Comparison of ENCODE assay signal across 8 cellular contexts in the genomic region with DNA sequence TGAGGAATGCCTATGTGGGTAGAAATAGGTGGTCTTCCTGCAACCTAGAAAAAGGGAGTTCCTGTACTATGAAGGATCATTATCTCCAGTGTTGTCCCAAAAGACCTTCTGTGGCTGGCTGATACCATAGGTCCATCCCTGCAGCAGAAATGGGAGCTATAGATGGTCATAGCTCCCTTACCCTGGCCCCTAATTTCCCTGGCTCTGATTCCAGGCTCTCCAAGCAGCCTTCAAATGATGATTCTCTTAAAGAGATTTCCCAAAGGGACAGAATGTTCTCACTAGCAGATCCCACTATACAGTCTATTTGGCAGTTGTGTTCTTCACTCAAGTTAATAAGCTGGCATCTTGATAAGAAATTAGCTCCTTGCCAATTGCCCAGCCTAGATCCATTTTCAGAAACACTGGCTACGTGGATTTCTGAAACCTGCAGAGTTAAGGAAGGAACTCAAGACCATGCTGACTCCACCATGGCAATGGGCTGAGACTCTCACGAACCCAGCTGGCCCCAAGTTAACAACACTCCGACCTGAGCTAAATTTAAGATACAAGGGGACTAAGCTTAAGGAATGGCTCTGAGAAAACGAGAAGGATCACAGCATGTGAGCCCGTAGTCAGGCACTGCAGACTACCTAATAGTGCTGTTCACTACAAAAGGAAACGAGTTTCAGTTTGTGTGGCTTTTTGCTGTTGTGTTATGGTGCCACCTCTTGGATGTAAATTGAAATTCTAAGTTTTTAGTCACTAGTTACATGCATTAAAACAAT. TPM values are rescaled to one million over a fixed set of nuclear protein-coding genes. Genes with fewer than 3 reads are reported as not detected.
DNase-seq lines count a peak whose midpoint lies in the region; ATAC-seq, FAIRE-seq and TF ChIP-seq lines count a peak whose summit lies in the region.

No MANE protein-coding gene starts in this region.

- no peaks in the 10 kb centered on the region for H3K27me3 Mint-ChIP-seq in activated T-helper 2 cell treated with anti-CD3 and anti-CD28 coated beads, Interferon-gamma antibody, Interleukin-2, Interleukin-4, amounts not matched to agents 10 μg/mL and 5 μg/mL and 100 μg/mL, durations not matched to agents 14 hours and 24 hours and 36 hours (ENCODE audit: low read depth)

- H3K27ac Mint-ChIP-seq in activated T-helper 2 cell treated with anti-CD3 and anti-CD28 coated beads, Interferon-gamma antibody, Interleukin-2, Interleukin-4, amounts not matched to agents 10 μg/mL and 5 μg/mL and 100 μg/mL, durations not matched to agents 14 hours and 24 hours and 36 hours = no peak overlapping the region

- H3K36me3 ChIP-seq in trophoblast cell (ENCODE audit: control insufficient read depth in 1 of 2, insufficient read depth in 2 of 2, low read length in 2 of 2) = no peaks in the 10 kb centered on the region

- H3K4me1 Mint-ChIP-seq in activated T-helper 2 cell treated with anti-CD3 and anti-CD28 coated beads, Interferon-gamma antibody, Interleukin-2, Interleukin-4, amounts not matched to agents 10 μg/mL and 5 μg/mL and 100 μg/mL, durations not matched to agents 14 hours and 24 hours and 36 hours (ENCODE audit: low read depth) = peaks cover 8% of the 10 kb centered on the region

- H2BK12ac ChIP-seq in trophoblast cell (ENCODE audit: low read length) = no peak overlapping the region

- H3K79me1 ChIP-seq in trophoblast cell (ENCODE audit: low read length) = no peaks in the 10 kb centered on the region

- no peak overlapping the region for H3K23ac ChIP-seq in trophoblast cell (ENCODE audit: low read length)

- H2BK120ac ChIP-seq in trophoblast cell (ENCODE audit: insufficient read depth, low read length, poor library complexity) = no peak overlapping the region

- intact Hi-C loops in activated T-helper 2 cell treated with anti-CD3 and anti-CD28 coated beads, Interferon-gamma antibody, Interleukin-2, Interleukin-4, amounts not matched to agents 10 μg/mL and 5 μg/mL and 100 μg/mL, durations not matched to agents 14 hours and 24 hours and 36 hours (cut with micrococcal nuclease) = loop anchor here (1.0 kb wide), 1 partner anchor 151 kb away; no protein-coding TSS in a partner anchor

- WGBS in trophoblast cell (ENCODE audit: extremely low coverage, insufficient coverage, insufficient read length) = no CpG with 5 or more reads among the region's 6 CpGs

- no peak overlapping the region for H3K18ac ChIP-seq in trophoblast cell (ENCODE audit: low read length)

- in situ Hi-C loops in GM13976 (cut with MboI; ENCODE audit: low sequenced_read_pairs, unreplicated experiment) = loop anchor here (10.0 kb wide), 1 partner anchor 465 kb away; no protein-coding TSS in a partner anchor

- DNase-seq in AML-193 (lab: John Stamatoyannopoulos, UW) (peak; percentile 72 to 77), GM13976 (ENCODE audit: low spot score) (peak; percentile 72), NCI-H748 treated with DMSO at 0.1 percent for 48 hours (lab: John Stamatoyannopoulos, UW) (peak; percentile 22), frontal cortex (ENCODE audit: low spot score in 2 of 2) (peak; percentile 55 to 57), trophoblast cell (peak; percentile 8 to 64), 8988T (no peak)
- DNase-seq in activated T-helper 2 cell treated with anti-CD3 and anti-CD28 coated beads, Interferon-gamma antibody, Interleukin-2, Interleukin-4, amounts not matched to agents 10 μg/mL and 5 μg/mL and 100 μg/mL, durations not matched to agents 14 hours and 24 hours and 36 hours (ENCODE audit: low spot score) = peak; percentile 23

- no peak overlapping the region for H3K9ac ChIP-seq in trophoblast cell (ENCODE audit: low read length)

- no peak overlapping the region for H3K4ac ChIP-seq in trophoblast cell (ENCODE audit: low read depth, low read length)

- H3K4me3 ChIP-seq in trophoblast cell (ENCODE audit: low read depth, low read length) = no peak overlapping the region

- no peaks in the 10 kb centered on the region for H3K9me3 Mint-ChIP-seq in activated T-helper 2 cell treated with anti-CD3 and anti-CD28 coated beads, Interferon-gamma antibody, Interleukin-2, Interleukin-4, amounts not matched to agents 10 μg/mL and 5 μg/mL and 100 μg/mL, durations not matched to agents 14 hours and 24 hours and 36 hours

- peak overlapping the region; percentile 46 for H3K4me3 Mint-ChIP-seq in activated T-helper 2 cell treated with anti-CD3 and anti-CD28 coated beads, Interferon-gamma antibody, Interleukin-2, Interleukin-4, amounts not matched to agents 10 μg/mL and 5 μg/mL and 100 μg/mL, durations not matched to agents 14 hours and 24 hours and 36 hours (ENCODE audit: low read depth)

- H4K12ac ChIP-seq in trophoblast cell (ENCODE audit: low read depth, low read length) = no peak overlapping the region

- no peaks in the 10 kb centered on the region for H3K27me3 ChIP-seq in trophoblast cell (ENCODE audit: insufficient read depth, low read length)

- H3K4me1 ChIP-seq in trophoblast cell (ENCODE audit: control insufficient read depth in 1 of 2, insufficient read depth in 2 of 2, low read length in 2 of 2) = no peaks in the 10 kb centered on the region

- ATAC-seq in HG03060 (IDR thresholded peaks at IDR 0.05; ENCODE audit: low read depth, unreplicated experiment) = peak; percentile 65

- H3K14ac ChIP-seq in trophoblast cell (ENCODE audit: low read length) = no peak overlapping the region

- no peak overlapping the region for H3K4me2 ChIP-seq in trophoblast cell (ENCODE audit: low read length)

- H2BK5ac ChIP-seq in trophoblast cell (ENCODE audit: low read depth, low read length, poor library complexity) = no peak overlapping the region

- no peak overlapping the region for H2AFZ ChIP-seq in trophoblast cell (ENCODE audit: insufficient read depth, low read length, poor library complexity)

- no peak overlapping the region for H4K91ac ChIP-seq in trophoblast cell (ENCODE audit: low read depth, low read length)

- H4K8ac ChIP-seq in trophoblast cell (ENCODE audit: low read depth, low read length) = no peak overlapping the region

- no peak overlapping the region for H3K27ac ChIP-seq in trophoblast cell (ENCODE audit: low read depth, low read length)

- peaks cover 3% of the 10 kb centered on the region for H3K36me3 Mint-ChIP-seq in activated T-helper 2 cell treated with anti-CD3 and anti-CD28 coated beads, Interferon-gamma antibody, Interleukin-2, Interleukin-4, amounts not matched to agents 10 μg/mL and 5 μg/mL and 100 μg/mL, durations not matched to agents 14 hours and 24 hours and 36 hours (ENCODE audit: low read depth)

- no peaks in the 10 kb centered on the region for H3K79me2 ChIP-seq in trophoblast cell (ENCODE audit: control insufficient read depth, insufficient read depth, low read length, poor library complexity)

- H3K9me3 ChIP-seq in trophoblast cell (ENCODE audit: insufficient read depth, low read depth, low read length) = peaks cover 2% of the 10 kb centered on the region

- H2AK5ac ChIP-seq in trophoblast cell (ENCODE audit: low read length) = no peak overlapping the region

- no peak for TF ChIP-seq CTCF in GM13976 (IDR thresholded peaks at IDR 0.05; ENCODE audit: borderline replicate concordance, control extremely low read depth, extremely low read depth, insufficient read depth, missing control alignments)

- no peak for FAIRE-seq in frontal cortex (lab: Jason Lieb, UNC)

RNA-seq across cellular contexts. Expression of gene C15orf40, which starts 11.4 kb away (rescaled TPM):
- 22.1 and 24.4 TPM in 2 replicates for total RNA-seq in activated T-helper 2 cell treated with anti-CD3 and anti-CD28 coated beads, Interferon-gamma antibody, Interleukin-2, Interleukin-4, amounts not matched to agents 10 μg/mL and 5 μg/mL and 100 μg/mL, durations not matched to agents 14 hours and 24 hours and 36 hours
- 10.2 TPM for total RNA-seq in frontal cortex
- polyA plus RNA-seq in trophoblast cell (2013) = 8.7 and 9.5 TPM in 2 replicates

RNA-seq across cellular contexts. Expression of gene RAMAC, which starts 14.1 kb away (rescaled TPM):
- 21.2 and 22.7 TPM in 2 replicates for total RNA-seq in activated T-helper 2 cell treated with anti-CD3 and anti-CD28 coated beads, Interferon-gamma antibody, Interleukin-2, Interleukin-4, amounts not matched to agents 10 μg/mL and 5 μg/mL and 100 μg/mL, durations not matched to agents 14 hours and 24 hours and 36 hours
- total RNA-seq in frontal cortex = 46.9 TPM
- 34.3 and 34.7 TPM in 2 replicates for polyA plus RNA-seq in trophoblast cell (2013)

RNA-seq across cellular contexts. Expression of gene HOMER2, which starts 47.6 kb away (rescaled TPM):
- 66.1 and 73.3 TPM in 2 replicates for total RNA-seq in activated T-helper 2 cell treated with anti-CD3 and anti-CD28 coated beads, Interferon-gamma antibody, Interleukin-2, Interleukin-4, amounts not matched to agents 10 μg/mL and 5 μg/mL and 100 μg/mL, durations not matched to agents 14 hours and 24 hours and 36 hours
- 45.2 TPM for total RNA-seq in frontal cortex
- 2.4 and 3.3 TPM in 2 replicates for polyA plus RNA-seq in trophoblast cell (2013)
